Comparison of ENCODE assay signal across 4 cellular contexts in the genomic region with DNA sequence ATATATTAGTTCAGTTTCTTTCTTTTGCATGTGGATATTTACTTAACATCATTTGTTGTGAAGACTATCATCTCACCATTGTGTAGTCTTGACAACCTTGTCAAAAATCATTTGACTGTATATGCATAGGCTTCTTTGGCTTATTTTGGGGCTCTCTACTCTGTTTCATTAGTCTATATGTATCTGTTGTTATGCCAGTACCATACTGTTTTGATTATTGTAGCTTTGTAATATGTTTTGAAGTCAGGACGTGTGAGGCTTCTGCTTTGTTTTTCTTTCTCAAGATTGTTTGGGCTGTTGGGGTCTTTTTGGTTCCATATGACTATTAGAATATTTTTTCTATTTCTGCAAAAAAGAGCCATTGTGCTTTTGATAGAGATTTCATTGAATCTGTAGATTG.
A peak's percentile ranks its signal among the peaks of the same experiment; 100 is the strongest.
TF ChIP-seq lines count a peak whose summit lies in the region.

No MANE protein-coding gene starts in this region.

TF ChIP-seq in HEK293, 187 proteins besides CTCF, POLR2A, EP300 and RAD21:
- no peak for TF ChIP-seq ZSCAN16 (tag by site-specific recombination; IDR thresholded peaks at IDR 0.05)
- peak; percentile 80 for TF ChIP-seq SETDB1 (IDR thresholded peaks at IDR 0.05; ENCODE audit: insufficient read length, low read length)
- TF ChIP-seq SCRT1 (tag by site-specific recombination; IDR thresholded peaks at IDR 0.05; ENCODE audit: borderline replicate concordance), result no peak
- peak; percentile 84 for TF ChIP-seq ZNF280D (tag by site-specific recombination; IDR thresholded peaks at IDR 0.05)
- TF ChIP-seq ZNF843 (tag by site-specific recombination; IDR thresholded peaks at IDR 0.05), result no peak
- 0 out of 2 replicates have a peak, but pooled peaks have one; percentile 3 for TF ChIP-seq ZNF654 (tag by site-specific recombination; IDR thresholded peaks at IDR 0.05; ENCODE audit: low read depth)
- TF ChIP-seq, protein P1, sequence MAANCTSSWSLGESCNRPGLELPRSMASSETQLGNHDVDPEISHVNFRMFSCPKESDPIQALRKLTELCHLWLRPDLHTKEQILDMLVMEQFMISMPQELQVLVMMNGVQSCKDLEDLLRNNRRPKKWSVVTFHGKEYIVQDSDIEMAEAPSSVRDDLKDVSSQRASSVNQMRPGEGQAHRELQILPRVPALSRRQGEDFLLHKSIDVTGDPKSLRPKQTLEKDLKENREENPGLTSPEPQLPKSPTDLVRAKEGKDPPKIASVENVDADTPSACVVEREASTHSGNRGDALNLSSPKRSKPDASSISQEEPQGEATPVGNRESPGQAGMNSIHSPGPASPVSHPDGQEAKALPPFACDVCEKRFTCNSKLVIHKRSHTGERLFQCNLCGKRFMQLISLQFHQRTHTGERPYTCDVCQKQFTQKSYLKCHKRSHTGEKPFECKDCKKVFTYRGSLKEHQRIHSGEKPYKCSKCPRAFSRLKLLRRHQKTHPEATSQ (tag by site-specific recombination; IDR thresholded peaks at IDR 0.05), result no peak
- TF ChIP-seq ZNF596 (tag by site-specific recombination; IDR thresholded peaks at IDR 0.05), result no peak

TF ChIP-seq in WTC11, 78 proteins besides CTCF, POLR2A, EP300 and RAD21:
- no peak for TF ChIP-seq MYBL2 (CRISPR knock-in tag; IDR thresholded peaks at IDR 0.05)
- TF ChIP-seq, protein P2, sequence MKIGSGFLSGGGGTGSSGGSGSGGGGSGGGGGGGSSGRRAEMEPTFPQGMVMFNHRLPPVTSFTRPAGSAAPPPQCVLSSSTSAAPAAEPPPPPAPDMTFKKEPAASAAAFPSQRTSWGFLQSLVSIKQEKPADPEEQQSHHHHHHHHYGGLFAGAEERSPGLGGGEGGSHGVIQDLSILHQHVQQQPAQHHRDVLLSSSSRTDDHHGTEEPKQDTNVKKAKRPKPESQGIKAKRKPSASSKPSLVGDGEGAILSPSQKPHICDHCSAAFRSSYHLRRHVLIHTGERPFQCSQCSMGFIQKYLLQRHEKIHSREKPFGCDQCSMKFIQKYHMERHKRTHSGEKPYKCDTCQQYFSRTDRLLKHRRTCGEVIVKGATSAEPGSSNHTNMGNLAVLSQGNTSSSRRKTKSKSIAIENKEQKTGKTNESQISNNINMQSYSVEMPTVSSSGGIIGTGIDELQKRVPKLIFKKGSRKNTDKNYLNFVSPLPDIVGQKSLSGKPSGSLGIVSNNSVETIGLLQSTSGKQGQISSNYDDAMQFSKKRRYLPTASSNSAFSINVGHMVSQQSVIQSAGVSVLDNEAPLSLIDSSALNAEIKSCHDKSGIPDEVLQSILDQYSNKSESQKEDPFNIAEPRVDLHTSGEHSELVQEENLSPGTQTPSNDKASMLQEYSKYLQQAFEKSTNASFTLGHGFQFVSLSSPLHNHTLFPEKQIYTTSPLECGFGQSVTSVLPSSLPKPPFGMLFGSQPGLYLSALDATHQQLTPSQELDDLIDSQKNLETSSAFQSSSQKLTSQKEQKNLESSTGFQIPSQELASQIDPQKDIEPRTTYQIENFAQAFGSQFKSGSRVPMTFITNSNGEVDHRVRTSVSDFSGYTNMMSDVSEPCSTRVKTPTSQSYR (CRISPR knock-in tag; IDR thresholded peaks at IDR 0.05), result no peak
- peak; percentile 62; the same call in 1 of the 2 replicates for TF ChIP-seq GTF2I (CRISPR knock-in tag; conservative IDR thresholded peaks at IDR 0.05)
- no peak for TF ChIP-seq TP53 (CRISPR knock-in tag; IDR thresholded peaks at IDR 0.05)
- no peak for TF ChIP-seq SP1 (CRISPR knock-in tag; conservative IDR thresholded peaks at IDR 0.05)
- no peak for TF ChIP-seq E2F1 (CRISPR knock-in tag; IDR thresholded peaks at IDR 0.05)
- TF ChIP-seq SOX15 (CRISPR knock-in tag; IDR thresholded peaks at IDR 0.05), result no peak

TF ChIP-seq in K562, 482 proteins besides CTCF, POLR2A, EP300 and RAD21:
- TF ChIP-seq BCL6 (CRISPR knock-in tag; IDR thresholded peaks at IDR 0.05) (no peak), RBM25 (IDR thresholded peaks at IDR 0.05; ENCODE audit: low read depth, low read length, severe bottlenecking) (peak; percentile 20)

TF ChIP-seq in H1, 55 proteins besides CTCF, POLR2A, EP300 and RAD21:
- TF ChIP-seq KDM1A (IDR thresholded peaks at IDR 0.05; ENCODE audit: borderline replicate concordance, low read length), result 0 out of 2 replicates have a peak, but pooled peaks have one; percentile 59
- no peak for TF ChIP-seq EGR1 (IDR thresholded peaks at IDR 0.05; ENCODE audit: borderline replicate concordance, low read depth, low read length)
